ENCODE assay signal across 22 cellular contexts in the genomic region with DNA sequence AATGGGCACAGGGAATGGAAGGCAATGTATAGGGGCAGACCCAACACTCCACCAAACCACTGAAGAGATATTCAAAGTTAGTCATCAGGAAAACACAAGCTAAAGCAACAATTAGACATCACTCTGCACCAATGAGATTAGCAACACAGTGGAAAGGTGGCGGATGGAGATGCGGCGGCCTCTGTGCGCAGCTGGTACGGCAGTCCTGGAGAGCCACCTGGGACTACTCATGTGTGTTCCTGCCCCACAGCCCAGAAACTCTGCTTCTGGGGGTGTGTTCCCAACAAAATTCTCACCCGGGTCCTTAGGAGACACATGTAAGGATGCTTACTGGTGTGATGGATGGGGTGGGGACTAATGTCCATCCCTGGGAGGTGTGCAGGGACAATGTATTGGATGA.
"Had no signal": no experiment of that assay in that cellular context is flagged by ENCODE, and none has a peak within 500 bp of the region (broad histone marks: within the 10 kb centered on the region; RNA-seq: fewer than 3 reads in every experiment).

No MANE protein-coding gene starts in this region.

- H3K9me3 ChIP-seq: left ventricle myocardium inferior, mucosa of descending colon, ovary, right atrium auricular region, stomach, testis, thyroid gland, transverse colon, upper lobe of left lung, vagina had no signal

- H3K27ac ChIP-seq: left ventricle myocardium inferior, ovary, right atrium auricular region, stomach, testis, thyroid gland, transverse colon, upper lobe of left lung, vagina had no signal

- H3K27me3 ChIP-seq: ovary, right atrium auricular region, stomach, testis, thyroid gland, transverse colon, upper lobe of left lung, vagina had no signal

- ATAC-seq: mucosa of descending colon; naive thymus-derived CD4-positive, alpha-beta T cell; natural killer cell treated with Interleukin-12 subunit alpha and Interleukin-12 subunit beta and Interleukin-15 and Interleukin-18, amount 100 ng/mL, for 72 hours; sciatic nerve; stimulated activated naive B cell treated with anti-CD40 and anti-IgM and Interleukin-4, amounts not matched to agents 10 μg/mL and 1 μg/mL and 100 μg/mL, for 72 hours; stimulated activated naive CD8-positive, alpha-beta T cell treated with anti-CD3 and anti-CD28 coated beads, Interleukin-15, Interleukin-2, amounts not matched to agents 100 U/mL and 50 U/mL, for 24 hours had no signal

- H3K36me3 ChIP-seq: ovary, vagina had no signal

- DNase-seq: islet precursor cell; left ventricle myocardium inferior; midbrain; mucosa of descending colon; naive thymus-derived CD4-positive, alpha-beta T cell; ovary; stimulated activated CD4-positive, alpha-beta T cell treated with anti-CD3 and anti-CD28 coated beads, Interleukin-12 subunit alpha, Interleukin-12 subunit beta, amount 100 ng/mL, for 4 hours; stimulated activated CD4-positive, alpha-beta T cell treated with anti-CD3 and anti-CD28 coated beads, Interleukin-15, amount 100 ng/mL, for 24 hours; stimulated activated CD4-positive, alpha-beta T cell treated with anti-CD3 and anti-CD28 coated beads, Interleukin-2, amount 100 ng/mL, for 24 hours; stimulated activated CD4-positive, alpha-beta T cell treated with anti-CD3 and anti-CD28 coated beads, Interleukin-4, amount 100 ng/mL, for 1 hour; stimulated activated naive B cell treated with anti-CD40 and anti-IgM and Interleukin-4, amounts not matched to agents 10 μg/mL and 1 μg/mL and 100 μg/mL, for 72 hours; stimulated activated naive CD8-positive, alpha-beta T cell treated with anti-CD3 and anti-CD28 coated beads, Interleukin-15, Interleukin-2, amounts not matched to agents 100 U/mL and 50 U/mL, for 24 hours; stomach; testis; thyroid gland; transverse colon; upper lobe of left lung had no signal

- H3K4me3 ChIP-seq: left ventricle myocardium inferior, mucosa of descending colon, ovary, right atrium auricular region, skin epidermis, stomach, testis, thyroid gland, transverse colon, upper lobe of left lung, vagina had no signal
